Comparison of ENCODE assay signal across 1 cellular context in the genomic region with DNA sequence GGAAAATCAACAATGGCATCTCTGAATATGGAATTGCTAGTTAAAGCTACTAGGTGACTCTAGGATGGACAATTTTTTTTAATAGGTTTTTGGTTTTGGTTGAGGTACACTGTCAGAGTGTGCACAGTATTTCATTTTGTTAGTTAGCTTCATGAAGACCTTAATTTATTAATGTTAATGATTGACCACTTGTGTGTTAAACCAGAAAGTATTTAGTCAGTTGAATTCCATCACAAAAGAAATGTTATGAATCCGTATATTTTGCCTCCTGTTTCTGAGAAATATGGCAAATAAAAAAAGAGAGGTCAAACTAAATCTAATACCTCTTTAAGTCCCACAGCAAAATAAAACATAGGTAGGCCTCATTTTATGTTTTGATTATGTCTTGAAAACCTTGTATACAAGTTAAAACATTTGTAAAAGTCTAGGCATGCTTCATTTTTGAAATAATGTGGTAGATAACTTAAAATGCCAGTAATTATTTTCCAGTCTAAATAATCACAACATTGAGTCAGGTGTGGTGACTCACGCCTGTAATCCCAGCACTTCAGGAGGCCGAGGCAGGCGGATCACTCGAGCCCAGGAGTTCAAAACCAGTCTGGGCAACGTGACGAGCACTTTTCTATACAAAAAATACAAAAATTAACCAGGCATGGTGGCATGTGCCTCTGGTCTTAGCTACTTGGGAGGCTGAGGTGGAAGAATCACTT.
TF ChIP-seq lines count a peak whose summit lies in the region.

No MANE protein-coding gene starts in this region.

TF ChIP-seq in IMR-90, 13 proteins besides CTCF, POLR2A, EP300 and RAD21:
- no peak for TF ChIP-seq RFX5 (IDR thresholded peaks at IDR 0.05; ENCODE audit: low read depth, low read length)
- peak; percentile 79 for TF ChIP-seq FOS (IDR thresholded peaks at IDR 0.05; ENCODE audit: low read depth, low read length)
- no peak for TF ChIP-seq CHD1 (IDR thresholded peaks at IDR 0.05; ENCODE audit: low read depth, low read length)
- TF ChIP-seq, protein P1, sequence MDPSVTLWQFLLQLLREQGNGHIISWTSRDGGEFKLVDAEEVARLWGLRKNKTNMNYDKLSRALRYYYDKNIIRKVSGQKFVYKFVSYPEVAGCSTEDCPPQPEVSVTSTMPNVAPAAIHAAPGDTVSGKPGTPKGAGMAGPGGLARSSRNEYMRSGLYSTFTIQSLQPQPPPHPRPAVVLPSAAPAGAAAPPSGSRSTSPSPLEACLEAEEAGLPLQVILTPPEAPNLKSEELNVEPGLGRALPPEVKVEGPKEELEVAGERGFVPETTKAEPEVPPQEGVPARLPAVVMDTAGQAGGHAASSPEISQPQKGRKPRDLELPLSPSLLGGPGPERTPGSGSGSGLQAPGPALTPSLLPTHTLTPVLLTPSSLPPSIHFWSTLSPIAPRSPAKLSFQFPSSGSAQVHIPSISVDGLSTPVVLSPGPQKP (IDR thresholded peaks at IDR 0.05; ENCODE audit: borderline replicate concordance, low read depth, low read length): no peak
- TF ChIP-seq MAZ (IDR thresholded peaks at IDR 0.05; ENCODE audit: borderline replicate concordance, low read depth, low read length): no peak
- TF ChIP-seq MAFK (IDR thresholded peaks at IDR 0.05; ENCODE audit: low read depth, low read length): no peak
- no peak for TF ChIP-seq MXI1 (IDR thresholded peaks at IDR 0.05; ENCODE audit: borderline replicate concordance, low read depth, low read length)
- TF ChIP-seq NFE2L2 (IDR thresholded peaks at IDR 0.05; ENCODE audit: low read depth, low read length): no peak
- no peak for TF ChIP-seq SMC3 (IDR thresholded peaks at IDR 0.05; ENCODE audit: low read depth, low read length)
- TF ChIP-seq, protein P2, sequence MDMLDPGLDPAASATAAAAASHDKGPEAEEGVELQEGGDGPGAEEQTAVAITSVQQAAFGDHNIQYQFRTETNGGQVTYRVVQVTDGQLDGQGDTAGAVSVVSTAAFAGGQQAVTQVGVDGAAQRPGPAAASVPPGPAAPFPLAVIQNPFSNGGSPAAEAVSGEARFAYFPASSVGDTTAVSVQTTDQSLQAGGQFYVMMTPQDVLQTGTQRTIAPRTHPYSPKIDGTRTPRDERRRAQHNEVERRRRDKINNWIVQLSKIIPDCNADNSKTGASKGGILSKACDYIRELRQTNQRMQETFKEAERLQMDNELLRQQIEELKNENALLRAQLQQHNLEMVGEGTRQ (IDR thresholded peaks at IDR 0.05; ENCODE audit: low read depth, low read length): no peak
- peak; percentile 62 for TF ChIP-seq BHLHE40 (IDR thresholded peaks at IDR 0.05; ENCODE audit: low read depth, low read length)
- TF ChIP-seq CEBPB (IDR thresholded peaks at IDR 0.05; ENCODE audit: low read depth, low read length): no peak
- peak; percentile 16 for TF ChIP-seq RCOR1 (IDR thresholded peaks at IDR 0.05; ENCODE audit: insufficient replicate concordance, low read length)
